41 cellular contexts compared by ENCODE assay signal in the genomic region with DNA sequence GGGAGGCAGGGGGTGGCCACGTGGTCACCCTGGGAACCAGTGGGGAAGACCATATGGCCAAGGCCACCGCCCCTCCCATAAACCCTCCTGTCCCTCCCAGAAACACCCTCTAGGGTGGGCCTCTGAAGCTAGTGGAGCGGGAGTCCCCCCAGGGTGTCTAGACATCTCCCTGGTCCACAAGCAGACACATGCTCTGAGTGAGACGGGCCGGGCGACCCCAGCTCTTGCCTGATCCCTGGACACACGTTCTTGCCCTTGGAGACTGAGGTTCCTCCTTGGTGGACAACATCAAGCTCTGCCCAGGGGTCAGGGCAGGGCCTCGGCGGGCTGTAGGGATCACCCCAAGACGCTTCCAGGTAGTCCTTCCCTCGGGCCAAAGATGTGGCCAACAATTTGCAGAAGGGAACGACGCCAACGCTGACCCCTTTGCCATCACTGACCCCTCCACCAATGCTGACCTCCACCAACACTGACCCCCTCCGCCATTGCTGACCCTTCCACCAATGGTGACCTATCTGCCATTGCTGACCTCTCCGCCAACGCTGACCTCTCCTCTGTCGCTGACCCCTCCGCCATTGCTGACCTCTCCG. TPM values are rescaled to one million over a fixed set of nuclear protein-coding genes. Genes with fewer than 3 reads are reported as not detected.
"Had no signal": no experiment of that assay in that cellular context is flagged by ENCODE, and none has a peak within 500 bp of the region (broad histone marks: within the 10 kb centered on the region; RNA-seq: fewer than 3 reads in every experiment).

No MANE protein-coding gene starts in this region.

- H3K27me3 ChIP-seq: adrenal gland, body of pancreas, brain microvascular endothelial cell, breast epithelium had no signal

- H3K27ac Mint-ChIP-seq: activated B cell treated with CpG ODN at 0.5 μM for 24 hours; activated CD4-positive, alpha-beta memory T cell treated with anti-CD3 and anti-CD28 coated beads for 36 hours; activated CD4-positive, alpha-beta T cell treated with anti-CD3 and anti-CD28 coated beads, Interleukin-2, amount 10 ng/mL, durations not matched to agents 24 days and 14 days; activated CD8-positive, alpha-beta T cell treated with anti-CD3 and anti-CD28 coated beads for 36 hours; activated naive CD4-positive, alpha-beta T cell treated with anti-CD3 and anti-CD28 coated beads for 36 hours; activated naive CD8-positive, alpha-beta T cell treated with anti-CD3 and anti-CD28 coated beads for 36 hours; activated T-cell treated with anti-CD3 and anti-CD28 coated beads, Interleukin-2, amount 50 U/mL, for 72 hours; activated T-helper 1 cell treated with anti-CD3 and anti-CD28 coated beads, Interleukin-12 subunit alpha, Interleukin-12 subunit beta, Interleukin-2, Interleukin-4 antibody, amounts not matched to agents 30 ng/mL and 10 ng/mL and 1 ng/mL, durations not matched to agents 14 hours and 24 hours and 36 hours; activated T-helper 17 cell treated with anti-CD3 and anti-CD28 coated beads, Interleukin-2, amount 50 U/mL, for 72 hours; T-helper 1 cell treated with Interleukin-12 subunit alpha and Interleukin-12 subunit beta and Interleukin-4 antibody, amounts not matched to agents 30 μg/mL and 1 μg/mL, for 36 hours; T-helper 2 cell treated with Interferon-gamma antibody and Interleukin-4, amounts not matched to agents 5 μg/mL and 100 μg/mL, for 36 hours had no signal

- H3K9me3 Mint-ChIP-seq: activated B cell treated with CpG ODN at 0.5 μM for 24 hours; activated CD4-positive, alpha-beta T cell treated with anti-CD3 and anti-CD28 coated beads, Interleukin-2, amount 10 ng/mL, durations not matched to agents 24 days and 14 days; activated naive CD4-positive, alpha-beta T cell treated with anti-CD3 and anti-CD28 coated beads, Interleukin-2, amount 50 U/mL, for 72 hours; activated naive CD8-positive, alpha-beta T cell treated with anti-CD3 and anti-CD28 coated beads for 36 hours; activated T-cell treated with anti-CD3 and anti-CD28 coated beads, Interleukin-2, amount 50 U/mL, for 72 hours; activated T-helper 1 cell treated with anti-CD3 and anti-CD28 coated beads, Interleukin-12 subunit alpha, Interleukin-12 subunit beta, Interleukin-2, Interleukin-4 antibody, amounts not matched to agents 30 ng/mL and 10 ng/mL and 1 ng/mL, durations not matched to agents 14 hours and 24 hours and 36 hours; activated T-helper 17 cell treated with anti-CD3 and anti-CD28 coated beads, Interleukin-2, amount 50 U/mL, for 72 hours; central memory CD8-positive, alpha-beta T cell; T-helper 1 cell treated with Interleukin-12 subunit alpha and Interleukin-12 subunit beta and Interleukin-4 antibody, amounts not matched to agents 30 μg/mL and 1 μg/mL, for 36 hours; T-helper 2 cell treated with Interferon-gamma antibody and Interleukin-4, amounts not matched to agents 5 μg/mL and 100 μg/mL, for 36 hours had no signal

- H3K9me3 ChIP-seq: adrenal gland, body of pancreas, breast epithelium had no signal

- H3K27ac ChIP-seq: adrenal gland, body of pancreas, brain microvascular endothelial cell, breast epithelium, VCaP had no signal

- DNase-seq: activated B cell treated with CpG ODN at 0.5 μM for 24 hours; activated CD4-positive, alpha-beta memory T cell treated with anti-CD3 and anti-CD28 coated beads for 36 hours; activated CD4-positive, alpha-beta T cell treated with anti-CD3 and anti-CD28 coated beads for 4 hours; activated CD4-positive, alpha-beta T cell treated with anti-CD3 and anti-CD28 coated beads, Interleukin-2, amount 10 ng/mL, durations not matched to agents 24 days and 14 days; activated CD4-positive, alpha-beta T cell treated with anti-CD3 and anti-CD28 coated beads, Interleukin-2, amount 50 U/mL, for 1 hour; activated CD4-positive, alpha-beta T cell treated with anti-CD3 and anti-CD28 coated beads, Interleukin-2, amount 50 U/mL, for 4 hours; activated CD4-positive, CD25-positive, alpha-beta regulatory T cell treated with anti-CD3 and anti-CD28 coated beads, Interleukin-2, amount 50 U/mL, for 72 hours; activated CD8-positive, alpha-beta memory T cell treated with anti-CD3 and anti-CD28 coated beads, Interleukin-2, amount 50 U/mL, for 4 hours; activated CD8-positive, alpha-beta T cell treated with anti-CD3 and anti-CD28 coated beads for 36 hours; activated effector memory CD4-positive, alpha-beta T cell treated with anti-CD3 and anti-CD28 coated beads, Interleukin-2, amount 50 U/mL, for 16 hours; activated gamma-delta T cell treated with Interleukin-2 at 50 U/mL for 16 hours; activated naive CD4-positive, alpha-beta T cell; activated naive CD4-positive, alpha-beta T cell treated with anti-CD3 and anti-CD28 coated beads for 36 hours; activated naive CD4-positive, alpha-beta T cell treated with anti-CD3 and anti-CD28 coated beads, Interleukin-2, amount 50 U/mL, for 16 hours; activated naive CD8-positive, alpha-beta T cell treated with anti-CD3 and anti-CD28 coated beads for 36 hours; activated T-cell treated with anti-CD3 and anti-CD28 coated beads for 4 hours; activated T-cell treated with anti-CD3 and anti-CD28 coated beads, Interleukin-2, amount 50 U/mL, for 1 hour; activated T-cell treated with anti-CD3 and anti-CD28 coated beads, Interleukin-2, amount 50 U/mL, for 4 hours; activated T-cell treated with anti-CD3 and anti-CD28 coated beads, Interleukin-2, amount 50 U/mL, for 72 hours; adrenal gland; amniotic stem cell; aorta; body of pancreas; brain microvascular endothelial cell; caudate nucleus; cerebellar nuclear complex; T-helper 1 cell; T-helper 2 cell; T-helper 9 cell had no signal

- H3K27me3 Mint-ChIP-seq: activated CD4-positive, alpha-beta memory T cell treated with anti-CD3 and anti-CD28 coated beads for 36 hours; activated CD8-positive, alpha-beta T cell treated with anti-CD3 and anti-CD28 coated beads for 36 hours; activated naive CD8-positive, alpha-beta T cell treated with anti-CD3 and anti-CD28 coated beads for 36 hours; activated T-helper 17 cell treated with anti-CD3 and anti-CD28 coated beads, Interleukin-2, amount 50 U/mL, for 72 hours had no signal

- H3K4me3 Mint-ChIP-seq: activated B cell treated with CpG ODN at 0.5 μM for 24 hours; activated CD4-positive, alpha-beta memory T cell treated with anti-CD3 and anti-CD28 coated beads for 36 hours; activated CD4-positive, alpha-beta T cell treated with anti-CD3 and anti-CD28 coated beads, Interleukin-2, amount 10 ng/mL, durations not matched to agents 24 days and 14 days; activated CD8-positive, alpha-beta T cell treated with anti-CD3 and anti-CD28 coated beads for 36 hours; activated naive CD4-positive, alpha-beta T cell treated with anti-CD3 and anti-CD28 coated beads for 36 hours; activated naive CD8-positive, alpha-beta T cell treated with anti-CD3 and anti-CD28 coated beads for 36 hours; activated T-cell treated with anti-CD3 and anti-CD28 coated beads, Interleukin-2, amount 50 U/mL, for 4 hours; activated T-cell treated with anti-CD3 and anti-CD28 coated beads, Interleukin-2, amount 50 U/mL, for 72 hours; activated T-helper 1 cell treated with anti-CD3 and anti-CD28 coated beads, Interleukin-12 subunit alpha, Interleukin-12 subunit beta, Interleukin-2, Interleukin-4 antibody, amounts not matched to agents 30 ng/mL and 10 ng/mL and 1 ng/mL, durations not matched to agents 14 hours and 24 hours and 36 hours; activated T-helper 17 cell treated with anti-CD3 and anti-CD28 coated beads, Interleukin-2, amount 50 U/mL, for 72 hours; central memory CD8-positive, alpha-beta T cell; T-helper 1 cell treated with Interleukin-12 subunit alpha and Interleukin-12 subunit beta and Interleukin-4 antibody, amounts not matched to agents 30 μg/mL and 1 μg/mL, for 36 hours; T-helper 2 cell treated with Interferon-gamma antibody and Interleukin-4, amounts not matched to agents 5 μg/mL and 100 μg/mL, for 36 hours had no signal

- FAIRE-seq: astrocyte, TTC549 had no signal

- ATAC-seq: activated CD8-positive, alpha-beta T cell treated with anti-CD3 and anti-CD28 coated beads for 36 hours; activated naive CD4-positive, alpha-beta T cell treated with anti-CD3 and anti-CD28 coated beads, Interleukin-2, amount 50 U/mL, for 72 hours; activated T-cell treated with anti-CD3 and anti-CD28 coated beads, Interleukin-2, amount 50 U/mL, for 4 hours; activated T-cell treated with anti-CD3 and anti-CD28 coated beads, Interleukin-2, amount 50 U/mL, for 72 hours; activated T-helper 17 cell treated with anti-CD3 and anti-CD28 coated beads, Interleukin-2, amount 50 U/mL, for 72 hours; body of pancreas had no signal

- H3K4me3 ChIP-seq: adrenal gland, body of pancreas, breast epithelium had no signal

- H3K36me3 ChIP-seq: adrenal gland, brain microvascular endothelial cell, breast epithelium had no signal

- H3K4me1 ChIP-seq: adrenal gland, breast epithelium had no signal

RNA-seq across cellular contexts. Expression of gene FOXL3, which starts 57.1 kb away (rescaled TPM):
- total RNA-seq: activated B cell treated with CpG ODN at 0.5 μM for 24 hours; activated CD4-positive, alpha-beta memory T cell treated with anti-CD3 and anti-CD28 coated beads for 36 hours; activated CD4-positive, alpha-beta T cell treated with anti-CD3 and anti-CD28 coated beads, Interleukin-2, amount 10 ng/mL, durations not matched to agents 24 days and 14 days; activated CD8-positive, alpha-beta memory T cell treated with anti-CD3 and anti-CD28 coated beads for 36 hours; activated CD8-positive, alpha-beta T cell treated with anti-CD3 and anti-CD28 coated beads for 36 hours; activated naive CD4-positive, alpha-beta T cell treated with anti-CD3 and anti-CD28 coated beads for 36 hours; activated naive CD4-positive, alpha-beta T cell treated with anti-CD3 and anti-CD28 coated beads, Interleukin-2, amount 50 U/mL, for 72 hours; activated naive CD8-positive, alpha-beta T cell treated with anti-CD3 and anti-CD28 coated beads for 36 hours; activated T-cell treated with anti-CD3 and anti-CD28 coated beads, Interleukin-2, amount 50 U/mL, for 4 hours; activated T-cell treated with anti-CD3 and anti-CD28 coated beads, Interleukin-2, amount 50 U/mL, for 72 hours; activated T-helper 1 cell treated with anti-CD3 and anti-CD28 coated beads, Interleukin-12 subunit alpha, Interleukin-12 subunit beta, Interleukin-2, Interleukin-4 antibody, amounts not matched to agents 30 ng/mL and 10 ng/mL and 1 ng/mL, durations not matched to agents 14 hours and 24 hours and 36 hours; activated T-helper 17 cell treated with anti-CD3 and anti-CD28 coated beads, Interleukin-2, amount 50 U/mL, for 72 hours; adrenal gland; aorta; astrocyte; body of pancreas; breast epithelium; chondrocyte had no signal
- polyA plus RNA-seq: adrenal gland, aorta had no signal
